In the genomic region with DNA sequence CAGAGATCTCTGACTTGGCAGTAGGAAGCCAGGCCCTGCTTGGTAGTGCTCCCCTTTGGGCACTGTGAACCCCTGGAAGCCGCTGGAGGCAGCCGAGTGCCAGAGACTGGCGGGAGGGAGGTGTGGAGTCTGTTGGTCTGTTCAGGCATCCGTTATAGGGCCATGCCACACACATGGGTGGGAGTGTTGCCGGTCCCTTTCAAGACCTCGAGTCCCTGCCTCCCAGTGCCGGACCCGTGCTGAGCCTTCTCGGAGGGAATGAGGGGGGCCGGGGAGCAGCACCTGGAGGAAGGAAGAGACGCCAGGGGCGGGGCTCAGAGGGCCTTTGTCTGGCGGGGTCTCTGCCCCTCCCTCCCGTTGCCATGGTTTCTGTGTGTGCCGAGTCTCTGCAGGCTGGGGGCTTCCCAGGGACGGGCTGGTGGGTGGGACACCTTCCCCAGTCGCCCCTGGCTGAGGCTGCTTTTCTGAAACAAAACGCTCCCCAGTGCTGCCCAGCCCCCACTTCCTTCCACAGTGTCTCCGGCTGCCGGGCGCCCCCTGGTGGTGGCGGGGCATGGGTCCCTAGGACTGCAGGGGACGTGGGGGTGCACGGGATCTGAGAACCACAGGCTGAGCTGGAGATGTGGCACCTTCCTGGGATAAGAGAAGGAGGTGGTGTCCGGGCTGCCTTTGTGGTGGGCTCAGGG, we compare ENCODE assay signal across 8 cellular contexts. TPM values are rescaled to one million over a fixed set of nuclear protein-coding genes. Genes with fewer than 3 reads are reported as not detected.
A peak's percentile ranks its signal among the peaks of the same experiment; 100 is the strongest.
DNase-seq lines count a peak whose midpoint lies in the region; ATAC-seq and TF ChIP-seq lines count a peak whose summit lies in the region.

No MANE protein-coding gene starts in this region.

- H3K4me3 ChIP-seq in SK-N-SH (ENCODE audit: low read depth in 2 of 2, low read length in 1 of 2) (peak overlapping the region; percentile 46 to 57), ovary (peak overlapping the region; percentile 41), testis (peak overlapping the region; percentile 39 to 58)

- H3K79me2 ChIP-seq in SK-N-SH (ENCODE audit: insufficient read depth), result peaks cover 100% of the 10 kb centered on the region

- no peaks in the 10 kb centered on the region for H3K9me3 ChIP-seq in KOPT-K1 (ENCODE audit: insufficient read depth, low read length, poor library complexity, severe bottlenecking)
- H3K9me3 ChIP-seq in SK-N-SH, result no peaks in the 10 kb centered on the region
- no peaks in the 10 kb centered on the region for H3K9me3 ChIP-seq in ovary
- H3K9me3 ChIP-seq in testis, result no peaks in the 10 kb centered on the region

- peaks cover 91% of the 10 kb centered on the region for H4K20me1 ChIP-seq in SK-N-SH (ENCODE audit: insufficient read depth)

- DNase-seq in DMS53 (lab: John Stamatoyannopoulos, UW) (peak; percentile 77), SK-N-SH (peak; percentile 95), glomerular visceral epithelial cell (ENCODE audit: extremely low spot score) (peak; percentile 92), ovary (peak; percentile 89 to 94 (median 93)), testis (peak; percentile 93)
- peak; percentile 96 for DNase-seq in activated naive CD4-positive, alpha-beta T cell treated with anti-CD3 and anti-CD28 coated beads, Interleukin-2, amount 50 U/mL, for 16 hours

- peak; percentile 73 for TF ChIP-seq RAD21 in SK-N-SH (IDR thresholded peaks at IDR 0.05; ENCODE audit: low read length)

- H3K27me3 ChIP-seq in SK-N-SH (ENCODE audit: insufficient read depth) (no peaks in the 10 kb centered on the region), ovary (no peaks in the 10 kb centered on the region), testis (no peaks in the 10 kb centered on the region)

- 6% methylated on average over 14 of the region's 25 CpGs for WGBS in SK-N-SH (ENCODE audit: low lambda C conversion rate)
- 0 to 3% (median 2%) methylated on average over 21 to 25 of the region's 25 CpGs for WGBS in ovary, 3 donors
- 3% methylated on average over 12 to 25 of the region's 25 CpGs for WGBS in testis, 2 donors

- H3K4me2 ChIP-seq in SK-N-SH, result peak overlapping the region; percentile 73

- H3K4me1 ChIP-seq in SK-N-SH (ENCODE audit: control insufficient read depth in 1 of 2, insufficient read depth in 2 of 2, low read depth in 1 of 2, low read length in 1 of 2), result peaks cover 35 to 36% of the 10 kb centered on the region in 2 experiments; a peak in 3 of 4 replicates
- peaks cover 31% of the 10 kb centered on the region for H3K4me1 ChIP-seq in ovary (ENCODE audit: insufficient read depth)
- H3K4me1 ChIP-seq in testis, result peaks cover 82% of the 10 kb centered on the region

- H3K9me2 ChIP-seq in SK-N-SH, result no peaks in the 10 kb centered on the region

- no peak for TF ChIP-seq POLR2A in ovary (IDR thresholded peaks at IDR 0.05)
- no peak for TF ChIP-seq POLR2A in testis (IDR thresholded peaks at IDR 0.05)

- POLR2A ChIA-PET in SK-N-SH (lab: Yijun Ruan, JAX), result interaction anchor here (1.0 to 1.5 kb wide), 4 partner anchors 10 to 64 kb away, joined by 3 to 4 read pairs (median 4); partner anchors contain the start of gene GNAI2

- intact Hi-C loops in ovary (cut with DNase I), result loop anchor here in 1 of 4 donors (1.0 kb wide), 1 partner anchor 19 kb away; no protein-coding TSS in a partner anchor
- intact Hi-C loops in testis (cut with DNase I; ENCODE audit: low total_unique reads), result no loop called here

- H3K9ac ChIP-seq in SK-N-SH, result peak overlapping the region; percentile 55; the same call in 1 of the 2 replicates

- CTCF ChIA-PET in SK-N-SH (lab: Yijun Ruan, JAX), result interaction anchor here (0.6 to 61.6 kb wide), 31 partner anchors 12 to 370 kb away, joined by 3 to 1375 read pairs (median 4); partner anchors contain the start of genes GNAI2, GNAT1, IFRD2 and SLC38A3

- ATAC-seq in GM21529 (IDR thresholded peaks at IDR 0.05; ENCODE audit: unreplicated experiment), result peak; percentile 66

- H2AFZ ChIP-seq in SK-N-SH (ENCODE audit: low read depth), result no peak overlapping the region

- TF ChIP-seq EP300 in SK-N-SH (IDR thresholded peaks at IDR 0.05; ENCODE audit: borderline replicate concordance in 1 of 2, low read depth in 1 of 2, low read length in 1 of 2), result no peak
- TF ChIP-seq EP300 in ovary (IDR thresholded peaks at IDR 0.05), result no peak

- TF ChIP-seq CTCF in SK-N-SH (IDR thresholded peaks at IDR 0.05), result peak; percentile 97
- TF ChIP-seq CTCF in ovary (IDR thresholded peaks at IDR 0.05), result peak; percentile 96 to 98 (median 97)
- peak; percentile 97 to 98 (median 97) for TF ChIP-seq CTCF in testis (IDR thresholded peaks at IDR 0.05)

- H3K36me3 ChIP-seq in KOPT-K1 (ENCODE audit: insufficient read depth, low read length), result peaks cover 73% of the 10 kb centered on the region
- H3K36me3 ChIP-seq in SK-N-SH (replicated peaks in 1 of 2; ENCODE audit: control insufficient read depth in 1 of 2, insufficient read depth in 2 of 2, low read length in 1 of 2), result peaks cover 0 to 15% of the 10 kb centered on the region in 2 experiments
- no peaks in the 10 kb centered on the region for H3K36me3 ChIP-seq in ovary
- no peaks in the 10 kb centered on the region for H3K36me3 ChIP-seq in testis (ENCODE audit: low read depth, missing control alignments)

- peaks cover 43% of the 10 kb centered on the region for H3F3A ChIP-seq in SK-N-SH (replicated peaks; ENCODE audit: insufficient read depth)

- H3K27ac ChIP-seq in KOPT-K1 (ENCODE audit: low read depth, low read length, poor library complexity, severe bottlenecking) (peak overlapping the region; percentile 75), SK-N-SH (ENCODE audit: low read depth in 2 of 2, low read length in 1 of 2) (peak overlapping the region; percentile 72 to 89), ovary (peak overlapping the region; percentile 64 to 82), testis (peak overlapping the region; percentile 76 to 87)

TF ChIP-seq in SK-N-SH, 30 proteins besides CTCF, POLR2A, EP300 and RAD21:
- peak; percentile 19; the same call in 1 of the 2 replicates for TF ChIP-seq TCF12 (IDR thresholded peaks at IDR 0.05)
- peak; percentile 28; the same call in 1 of the 2 replicates for TF ChIP-seq MXI1 (IDR thresholded peaks at IDR 0.05; ENCODE audit: low read depth, low read length)
- no peak for TF ChIP-seq MEF2A (IDR thresholded peaks at IDR 0.05; ENCODE audit: borderline replicate concordance, low read depth)
- no peak; the same call in 1 of the 2 replicates for TF ChIP-seq GABPA (IDR thresholded peaks at IDR 0.05; ENCODE audit: low read depth)
- no peak for TF ChIP-seq EZH2phosphoT487 (IDR thresholded peaks at IDR 0.05; ENCODE audit: borderline replicate concordance, low read depth)
- TF ChIP-seq SIN3A (IDR thresholded peaks at IDR 0.05; ENCODE audit: borderline replicate concordance, low read depth, low read length), result no peak
- TF ChIP-seq SMC3 (IDR thresholded peaks at IDR 0.05; ENCODE audit: low read depth, low read length), result peak; percentile 90
- TF ChIP-seq, protein P1, sequence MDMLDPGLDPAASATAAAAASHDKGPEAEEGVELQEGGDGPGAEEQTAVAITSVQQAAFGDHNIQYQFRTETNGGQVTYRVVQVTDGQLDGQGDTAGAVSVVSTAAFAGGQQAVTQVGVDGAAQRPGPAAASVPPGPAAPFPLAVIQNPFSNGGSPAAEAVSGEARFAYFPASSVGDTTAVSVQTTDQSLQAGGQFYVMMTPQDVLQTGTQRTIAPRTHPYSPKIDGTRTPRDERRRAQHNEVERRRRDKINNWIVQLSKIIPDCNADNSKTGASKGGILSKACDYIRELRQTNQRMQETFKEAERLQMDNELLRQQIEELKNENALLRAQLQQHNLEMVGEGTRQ (IDR thresholded peaks at IDR 0.05; ENCODE audit: borderline replicate concordance, low read depth, low read length), result no peak
- TF ChIP-seq CHD2 (IDR thresholded peaks at IDR 0.05; ENCODE audit: low read length, partially characterized antibody), result peak; percentile 94

RNA-seq across cellular contexts. Expression of gene GNAI2, which starts 10.0 kb away (rescaled TPM):
- polyA plus RNA-seq in SK-N-SH (2012; rRNA removed) (641 and 649 TPM in 2 replicates), ovary (100 to 1,000 TPM; 189 to 309 TPM), testis (ENCODE audit: insufficient read depth, low read depth, low replicate concordance) (238 TPM)
- polyA plus RNA-seq in SK-N-SH (2012; cell fraction: cytosol; rRNA removed), result 388 and 495 TPM in 2 replicates
- polyA plus RNA-seq in SK-N-SH (2012; cell fraction: nucleus; rRNA removed), result 361 and 439 TPM in 2 replicates
- total RNA-seq in ovary (100 to 1,000 TPM in 6 of 7 donors, 10 to 100 TPM in 1; 72.3 to 259 (median 212) TPM), testis (100 to 1,000 TPM; 239 to 343 TPM)

RNA-seq across cellular contexts. Expression of gene SEMA3B, which starts 23.0 kb away (rescaled TPM):
- polyA plus RNA-seq in SK-N-SH (2012; rRNA removed) (12.4 and 14.9 TPM in 2 replicates), ovary (10 to 100 TPM in 1 of 2 donors, 1 to 10 TPM in 1; 5.0 to 30.9 TPM), testis (ENCODE audit: insufficient read depth, low read depth, low replicate concordance) (30.2 TPM)
- polyA plus RNA-seq in SK-N-SH (2012; cell fraction: cytosol; rRNA removed), result 3.4 and 5.3 TPM in 2 replicates
- 83.1 and 135 TPM in 2 replicates for polyA plus RNA-seq in SK-N-SH (2012; cell fraction: nucleus; rRNA removed)
- total RNA-seq in ovary (100 to 1,000 TPM in 1 of 7 donors, 10 to 100 TPM in 6; 18.4 to 224 (median 51.9) TPM), testis (10 to 100 TPM; 12.9 to 26.7 TPM)

RNA-seq across cellular contexts. Expression of gene LSMEM2, which starts 32.9 kb away (rescaled TPM):
- 0.03 TPM in 1 of 2 replicates, not detected in the other for polyA plus RNA-seq in SK-N-SH (2012; rRNA removed)
- polyA plus RNA-seq in SK-N-SH (2012; cell fraction: cytosol; rRNA removed), result not detected in 2 replicates
- polyA plus RNA-seq in SK-N-SH (2012; cell fraction: nucleus; rRNA removed), result 0.13 and 0.21 TPM in 2 replicates
- total RNA-seq in ovary, result 1 to 10 TPM in 2 of 7 donors, under 1 TPM in 3, not detected in 2; 0.42 to 1.4 (median 0.76) TPM
- 1 to 10 TPM in 1 of 2 donors, under 1 TPM in 1; 0.60 to 1.0 TPM for polyA plus RNA-seq in ovary
- 1 to 10 TPM; 1.5 to 3.2 TPM for total RNA-seq in testis
- polyA plus RNA-seq in testis (ENCODE audit: insufficient read depth, low read depth, low replicate concordance), result 2.6 TPM

RNA-seq across cellular contexts. Expression of gene SLC38A3, which starts 40.9 kb away (rescaled TPM):
- 0.84 and 0.89 TPM in 2 replicates for polyA plus RNA-seq in SK-N-SH (2012; rRNA removed)
- 0.15 and 0.29 TPM in 2 replicates for polyA plus RNA-seq in SK-N-SH (2012; cell fraction: cytosol; rRNA removed)
- 1.6 and 2.0 TPM in 2 replicates for polyA plus RNA-seq in SK-N-SH (2012; cell fraction: nucleus; rRNA removed)
- total RNA-seq in ovary, result 10 to 100 TPM in 2 of 7 donors, 1 to 10 TPM in 5; 3.0 to 10.9 (median 8.3) TPM
- 1 to 10 TPM; 1.6 to 6.6 TPM for polyA plus RNA-seq in ovary
- total RNA-seq in testis, result 1 to 10 TPM; 4.3 to 5.4 TPM
- 3.4 TPM for polyA plus RNA-seq in testis (ENCODE audit: insufficient read depth, low read depth, low replicate concordance)

RNA-seq across cellular contexts. Expression of gene IFRD2, which starts 46.3 kb away (rescaled TPM):
- polyA plus RNA-seq in SK-N-SH (2012; rRNA removed), result 52.4 and 73.2 TPM in 2 replicates
- 28.8 and 46.5 TPM in 2 replicates for polyA plus RNA-seq in SK-N-SH (2012; cell fraction: cytosol; rRNA removed)
- 222 and 253 TPM in 2 replicates for polyA plus RNA-seq in SK-N-SH (2012; cell fraction: nucleus; rRNA removed)
- 10 to 100 TPM; 31.8 to 76.9 (median 56.4) TPM for total RNA-seq in ovary
- 10 to 100 TPM; 14.5 to 32.8 TPM for polyA plus RNA-seq in ovary
- total RNA-seq in testis, result 10 to 100 TPM; 55.3 to 60.9 TPM
- polyA plus RNA-seq in testis (ENCODE audit: insufficient read depth, low read depth, low replicate concordance), result 42.3 TPM

Comparison
In these comparisons a context has a peak if more than half of its experiments do, and no peak if none do; other contexts are left out.
1. Peak in every context shown above with its lines: DNase-seq, ATAC-seq, H3K4me3 ChIP-seq and H3K27ac ChIP-seq.